ENCODE assay signal across 9 cellular contexts in the genomic region with DNA sequence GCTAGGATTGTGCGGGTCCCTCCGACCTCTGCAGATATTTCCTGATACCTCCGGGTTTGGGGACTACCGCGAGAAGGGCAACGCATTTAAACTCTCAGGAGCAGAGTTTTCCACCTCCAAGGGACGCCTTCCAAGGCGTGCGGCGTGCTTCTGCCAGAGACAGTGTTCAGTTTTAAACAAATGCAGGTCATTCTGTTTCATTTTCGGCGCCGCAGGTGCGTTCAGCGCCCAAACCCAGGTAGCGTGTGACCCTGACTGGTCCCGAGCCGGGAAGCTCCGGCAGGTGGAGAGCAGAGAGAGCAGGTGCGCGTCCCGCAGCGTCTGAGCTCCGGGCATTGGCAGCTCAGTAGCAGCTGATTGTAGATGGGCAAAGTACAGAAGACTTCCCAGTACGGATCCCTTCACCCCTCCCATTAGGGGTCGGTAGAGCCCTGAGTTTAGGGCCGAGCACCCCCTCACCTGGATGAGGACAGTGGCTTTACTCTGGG. TPM values are rescaled to one million over a fixed set of nuclear protein-coding genes. Genes with fewer than 3 reads are reported as not detected.
A peak's percentile ranks its signal among the peaks of the same experiment; 100 is the strongest.
DNase-seq lines count a peak whose midpoint lies in the region; ATAC-seq and TF ChIP-seq lines count a peak whose summit lies in the region.
"Had no signal": no experiment of that assay in that cellular context is flagged by ENCODE, and none has a peak within 500 bp of the region (broad histone marks: within the 10 kb centered on the region; RNA-seq: fewer than 3 reads in every experiment).

No MANE protein-coding gene starts in this region.

- WGBS in esophagus squamous epithelium, 2 donors = 2% methylated on average over 15 of the region's 27 CpGs; no CpG with 5 or more reads in 1 of the 2 donors

- no peak for DNase-seq in PC-9
- no peak for DNase-seq in esophagus squamous epithelium (lab: John Stamatoyannopoulos, UW)
- no peak for DNase-seq in central memory CD4-positive, alpha-beta T cell
- DNase-seq in T1000 (lab: John Stamatoyannopoulos, UW) = no peak

- H3K27ac ChIP-seq in PC-9 (peak overlapping the region; percentile 61), esophagus squamous epithelium (no peak overlapping the region), parathyroid adenoma (no peak overlapping the region)

- ATAC-seq in HG03442 (IDR thresholded peaks at IDR 0.05; ENCODE audit: unreplicated experiment) (no peak), HG03097 (IDR thresholded peaks at IDR 0.05; ENCODE audit: low FRiP score, unreplicated experiment) (no peak)

- CTCF ChIA-PET in PC-9 (lab: Charles Lee) = no interaction called here

- H3K27me3 ChIP-seq in PC-9 (ENCODE audit: insufficient read depth, low read depth) (no peaks in the 10 kb centered on the region), esophagus squamous epithelium (peaks cover 25 to 100% (median 39%) of the 10 kb centered on the region in 4 donors), parathyroid adenoma (ENCODE audit: control insufficient read depth, insufficient read depth, low read length) (peaks cover 7% of the 10 kb centered on the region)

- H3K4me1 ChIP-seq in ES-I3 (ENCODE audit: insufficient read depth, low read length) (no peaks in the 10 kb centered on the region), PC-9 (replicated peaks; ENCODE audit: insufficient read depth) (peaks cover 23% of the 10 kb centered on the region; the same call in 1 of the 2 replicates), esophagus squamous epithelium (peaks cover 34 to 58% (median 40%) of the 10 kb centered on the region in 3 donors), parathyroid adenoma (peaks cover 3% of the 10 kb centered on the region)

- peak overlapping the region; percentile 92 for H3K4me2 ChIP-seq in PC-9
- H3K4me2 ChIP-seq in parathyroid adenoma (ENCODE audit: low read length) = peak overlapping the region; percentile 55

- H4K20me1 ChIP-seq in PC-9 (ENCODE audit: insufficient read depth) = no peaks in the 10 kb centered on the region

- TF ChIP-seq POLR2A in esophagus squamous epithelium (IDR thresholded peaks at IDR 0.05) = no peak

- no peak for TF ChIP-seq CTCF in PC-9 (conservative IDR thresholded peaks at IDR 0.05)
- no peak for TF ChIP-seq CTCF in esophagus squamous epithelium (IDR thresholded peaks at IDR 0.05)
- TF ChIP-seq CTCF in parathyroid adenoma (IDR thresholded peaks at IDR 0.05) = no peak

- H3K4me3 ChIP-seq in PC-9 = peak overlapping the region; percentile 73
- H3K4me3 ChIP-seq in esophagus squamous epithelium = peak overlapping the region in 3 of 4 donors; percentile 17 to 56 (median 34)
- peak overlapping the region; percentile 39 for H3K4me3 ChIP-seq in parathyroid adenoma (ENCODE audit: low read depth, low read length)

- H3K9me3 ChIP-seq in ES-I3 (ENCODE audit: control insufficient read depth, insufficient read depth, low read length) (no peaks in the 10 kb centered on the region), PC-9 (ENCODE audit: insufficient read depth, low read depth) (no peaks in the 10 kb centered on the region), esophagus squamous epithelium (no peaks in the 10 kb centered on the region), parathyroid adenoma (ENCODE audit: control insufficient read depth, low read length) (no peaks in the 10 kb centered on the region)

- H3K79me2 ChIP-seq in PC-9 (ENCODE audit: low read depth) = no peaks in the 10 kb centered on the region
- no peaks in the 10 kb centered on the region for H3K79me2 ChIP-seq in parathyroid adenoma

- H3K9me2 ChIP-seq in PC-9 (ENCODE audit: insufficient read depth) = no peaks in the 10 kb centered on the region

- H3K9ac ChIP-seq in ES-I3 (ENCODE audit: low read depth, low read length) (peak overlapping the region; percentile 62; the same call in 1 of the 2 replicates), parathyroid adenoma (no peak overlapping the region)

- H3K36me3 ChIP-seq in ES-I3 (ENCODE audit: insufficient read depth, low read length) = no peaks in the 10 kb centered on the region
- no peaks in the 10 kb centered on the region for H3K36me3 ChIP-seq in PC-9 (ENCODE audit: low read depth)
- no peaks in the 10 kb centered on the region for H3K36me3 ChIP-seq in esophagus squamous epithelium
- no peaks in the 10 kb centered on the region for H3K36me3 ChIP-seq in parathyroid adenoma (ENCODE audit: control insufficient read depth, insufficient read depth, low read length)

- no peaks in the 10 kb centered on the region for H3F3A ChIP-seq in PC-9 (ENCODE audit: insufficient read depth, low read depth)

- POLR2A ChIA-PET in PC-9 (lab: Charles Lee; ENCODE audit: unreplicated experiment) = interaction anchor here (0.6 kb wide), 1 partner anchor 212 kb away, joined by 3 read pairs; no protein-coding TSS in a partner anchor

- no TSS peak for BruUV-seq in PC-9 (replicated peaks; lab: Mats Ljungman, UMichigan)

- H2AFZ ChIP-seq in PC-9 (peak overlapping the region; percentile 81), parathyroid adenoma (peak overlapping the region; percentile 84)

- intact Hi-C loops in PC-9 (cut with micrococcal nuclease; ENCODE audit: unreplicated experiment) = loop anchor here (5.0 to 10.0 kb wide), 3 partner anchors 65 to 443 kb away; no protein-coding TSS in a partner anchor
- intact Hi-C loops in esophagus squamous epithelium (cut with DNase I) = no loop called here

RNA-seq across cellular contexts. Expression of gene CYP26A1, which starts 1.4 kb away (rescaled TPM):
- total RNA-seq in PC-9 (2021) = 2.2 TPM in 2 replicates
- not detected for total RNA-seq in esophagus squamous epithelium
- total RNA-seq: M059J had no signal

RNA-seq across cellular contexts. Expression of gene CYP26C1, which starts 11.7 kb away (rescaled TPM):
- 0.46 and 0.60 TPM in 2 replicates for total RNA-seq in PC-9 (2021)
- under 1 TPM in 2 of 4 donors, not detected in 2; 0.19 to 0.34 TPM for total RNA-seq in esophagus squamous epithelium
- total RNA-seq: M059J had no signal
